In the genomic region with DNA sequence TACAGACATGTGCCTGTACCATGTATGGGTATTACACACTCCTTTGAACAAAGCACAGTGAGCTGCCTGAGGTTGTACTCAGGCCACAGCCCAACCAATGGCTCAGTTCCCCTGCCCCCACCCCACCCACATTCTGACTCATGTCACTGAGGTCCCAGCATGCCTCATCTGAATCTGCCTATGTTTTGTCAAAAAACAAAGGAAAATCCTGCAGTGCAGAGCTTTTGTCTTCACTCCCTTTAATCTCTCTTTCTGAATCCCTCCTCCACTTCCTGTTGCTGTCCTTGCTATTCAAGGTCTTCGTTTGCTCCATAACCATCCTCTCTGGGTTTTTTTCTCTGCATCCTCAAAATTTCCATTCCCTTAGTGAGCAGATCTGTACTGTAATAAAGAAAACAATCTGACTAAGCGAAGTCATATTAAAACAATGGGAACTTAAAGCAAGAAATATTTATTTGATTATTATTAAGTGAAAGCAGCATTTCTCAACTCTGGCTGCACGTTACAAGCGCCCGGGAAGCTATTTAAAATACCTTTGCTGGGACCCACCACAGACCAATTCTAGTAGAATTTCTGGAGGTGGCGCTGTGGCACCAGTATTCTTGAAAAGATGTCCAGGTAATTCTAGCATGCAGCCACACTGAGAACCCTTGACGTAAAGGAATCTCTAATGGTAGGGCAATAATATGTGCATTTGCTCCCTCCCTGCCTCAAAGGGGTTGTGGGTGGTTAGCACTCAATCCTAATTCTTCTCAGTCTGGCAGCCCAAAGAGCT, we compare ENCODE assay signal across 9 cellular contexts. TPM values are rescaled to one million over a fixed set of nuclear protein-coding genes. Genes with fewer than 3 reads are reported as not detected.
DNase-seq lines count a peak whose midpoint lies in the region; ATAC-seq and TF ChIP-seq lines count a peak whose summit lies in the region.
"Had no signal": no experiment of that assay in that cellular context is flagged by ENCODE, and none has a peak within 500 bp of the region (broad histone marks: within the 10 kb centered on the region; RNA-seq: fewer than 3 reads in every experiment).

No MANE protein-coding gene starts in this region.

- intact Hi-C loops in posterior cingulate gyrus (cut with DNase I): loop anchor here (10.0 kb wide), 1 partner anchor 768 kb away; no protein-coding TSS in a partner anchor

- peak overlapping the region; percentile 85 for H2AFZ ChIP-seq in ACC112 (ENCODE audit: low read length, unreplicated experiment)

- peak; percentile 9 for DNase-seq in GM20000 (ENCODE audit: low spot score)
- DNase-seq in SK-MEL-5 (ENCODE audit: low read depth, low spot score): peak; percentile 40
- DNase-seq in fibroblast of gingiva (ENCODE audit: low read depth): peak; percentile 0
- peak; percentile 2 for DNase-seq in stimulated activated CD8-positive, alpha-beta memory T cell treated with anti-CD3 and anti-CD28 coated beads, Interleukin-4, amount 100 ng/mL, for 24 hours (ENCODE audit: low read depth)
- DNase-seq in posterior cingulate gyrus: no peak

- no peaks in the 10 kb centered on the region for H3K27me3 ChIP-seq in ACC112 (ENCODE audit: insufficient read depth, low read length)

- H3K36me3 ChIP-seq in ACC112 (ENCODE audit: insufficient read depth, low read length): no peaks in the 10 kb centered on the region

- peaks cover 5% of the 10 kb centered on the region for H3K4me1 ChIP-seq in ACC112 (ENCODE audit: control insufficient read depth, insufficient read depth, low read length, unreplicated experiment)

- ATAC-seq in HG02642 (IDR thresholded peaks at IDR 0.05; ENCODE audit: poor library complexity, unreplicated experiment): no peak
- no peak for ATAC-seq in GM21786 (IDR thresholded peaks at IDR 0.05; ENCODE audit: unreplicated experiment)

- TF ChIP-seq CTCF in GM20000 (IDR thresholded peaks at IDR 0.05; ENCODE audit: extremely low read depth, missing control alignments): no peak

- no peaks in the 10 kb centered on the region for H3K79me2 ChIP-seq in ACC112 (ENCODE audit: control insufficient read depth, insufficient read depth, low read length, unreplicated experiment)

- H3K27ac ChIP-seq in ACC112 (ENCODE audit: low read depth, low read length): peak overlapping the region; percentile 79

- in situ Hi-C loops in SK-MEL-5 (cut with HindIII; ENCODE audit: low pct_unique_long_range_greater_than_20kb, low sequenced_read_pairs): no loop called here

- H3K4me3 ChIP-seq in ACC112 (ENCODE audit: low read depth, low read length): peak overlapping the region; percentile 62

RNA-seq across cellular contexts. Expression of a gene that starts 8.8 kb away (rescaled TPM):
- not detected in 2 replicates for total RNA-seq in SK-MEL-5 (2014; rRNA removed; shearing (Covaris generic))
- not detected in 2 replicates for polyA plus RNA-seq in SK-MEL-5 (2015; cell fraction: cytosol; rRNA removed)
- polyA plus RNA-seq in SK-MEL-5 (2015; cell fraction: nucleus; rRNA removed): not detected in 2 replicates
- polyA plus RNA-seq: adipose tissue had no signal

Comparison
In these comparisons a context has a peak if more than half of its experiments do, and no peak if none do; other contexts are left out.
1. DNase-seq: peak in GM20000 (single experiment), SK-MEL-5 (single experiment), fibroblast of gingiva (single experiment) and stimulated activated CD8-positive, alpha-beta memory T cell treated with anti-CD3 and anti-CD28 coated beads, Interleukin-4, amount 100 ng/mL, for 24 hours (single experiment); none in posterior cingulate gyrus (0 of 10).